Comparison of ENCODE assay signal across 1 cellular context in genomic region chr3:114011059-114011797, GRCh38.
TF ChIP-seq lines count a peak whose summit lies in the region.

No MANE protein-coding gene starts in this region.

TF ChIP-seq in GM23338, 12 proteins besides CTCF, POLR2A, EP300 and RAD21 (continued from another document):
- TF ChIP-seq ZNF462 (CRISPR knock-in tag; IDR thresholded peaks at IDR 0.05): no peak
- TF ChIP-seq REST (IDR thresholded peaks at IDR 0.05; ENCODE audit: unreplicated experiment): no peak
- TF ChIP-seq ZNF331 (CRISPR knock-in tag; IDR thresholded peaks at IDR 0.05; ENCODE audit: low read depth): no peak
- no peak for TF ChIP-seq CREB1 (CRISPR knock-in tag; IDR thresholded peaks at IDR 0.05; ENCODE audit: low read depth)
- TF ChIP-seq, protein P1, sequence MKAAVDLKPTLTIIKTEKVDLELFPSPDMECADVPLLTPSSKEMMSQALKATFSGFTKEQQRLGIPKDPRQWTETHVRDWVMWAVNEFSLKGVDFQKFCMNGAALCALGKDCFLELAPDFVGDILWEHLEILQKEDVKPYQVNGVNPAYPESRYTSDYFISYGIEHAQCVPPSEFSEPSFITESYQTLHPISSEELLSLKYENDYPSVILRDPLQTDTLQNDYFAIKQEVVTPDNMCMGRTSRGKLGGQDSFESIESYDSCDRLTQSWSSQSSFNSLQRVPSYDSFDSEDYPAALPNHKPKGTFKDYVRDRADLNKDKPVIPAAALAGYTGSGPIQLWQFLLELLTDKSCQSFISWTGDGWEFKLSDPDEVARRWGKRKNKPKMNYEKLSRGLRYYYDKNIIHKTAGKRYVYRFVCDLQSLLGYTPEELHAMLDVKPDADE (IDR thresholded peaks at IDR 0.05): no peak
